In the genomic region with DNA sequence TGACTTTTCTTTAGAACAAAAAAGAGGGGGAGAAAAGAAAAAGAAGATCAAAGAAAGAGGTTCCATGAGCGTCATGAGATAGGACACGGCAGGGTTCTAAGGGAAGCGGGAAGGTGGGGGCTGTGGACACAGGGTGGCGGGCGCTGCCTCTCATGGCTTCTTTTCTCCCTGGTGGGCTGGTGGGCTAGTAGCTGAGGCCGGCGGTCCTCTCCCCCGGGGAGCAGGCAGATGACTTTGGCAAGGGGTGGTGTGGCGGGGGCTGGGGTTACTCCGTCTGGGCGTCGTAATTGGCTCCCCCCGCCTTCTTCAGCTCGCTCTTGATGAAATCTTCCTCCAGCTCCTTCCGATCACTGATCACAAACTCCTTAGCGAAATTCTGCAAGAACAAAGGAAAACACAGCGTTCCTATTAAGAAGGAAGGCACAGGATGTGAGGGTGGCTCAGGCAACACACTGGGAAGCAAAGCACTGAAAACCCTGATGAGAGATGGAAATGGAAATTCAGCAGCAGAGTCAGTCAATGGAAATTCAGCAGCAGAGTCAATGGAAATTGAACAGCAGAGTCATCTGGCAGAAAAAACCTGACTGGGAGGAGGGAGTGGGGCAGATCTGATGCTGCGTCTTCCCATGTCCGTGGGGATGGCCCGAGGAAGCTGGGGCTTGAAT, we compare ENCODE assay signal across 15 cellular contexts. TPM values are rescaled to one million over a fixed set of nuclear protein-coding genes. Genes with fewer than 3 reads are reported as not detected.
A peak's percentile ranks its signal among the peaks of the same experiment; 100 is the strongest.
DNase-seq lines count a peak whose midpoint lies in the region; ATAC-seq lines count a peak whose summit lies in the region.
"Had no signal": no experiment of that assay in that cellular context is flagged by ENCODE, and none has a peak within 500 bp of the region (broad histone marks: within the 10 kb centered on the region; RNA-seq: fewer than 3 reads in every experiment).

No MANE protein-coding gene starts in this region.

- H3K4me3 Mint-ChIP-seq in stimulated activated naive CD8-positive, alpha-beta T cell treated with anti-CD3 and anti-CD28 coated beads, Interleukin-15, amount 100 ng/mL, for 72 hours = no peak overlapping the region
- no peak overlapping the region for H3K4me3 Mint-ChIP-seq in activated T-helper 17 cell treated with anti-CD3 and anti-CD28 coated beads, Interleukin-2, amount 50 U/mL, for 72 hours
- H3K4me3 Mint-ChIP-seq in naive thymus-derived CD4-positive, alpha-beta T cell = no peak overlapping the region
- H3K4me3 Mint-ChIP-seq in activated CD4-positive, alpha-beta T cell treated with anti-CD3 and anti-CD28 coated beads, Interleukin-2, amount 10 ng/mL, durations not matched to agents 7 days and 5 days = no peak overlapping the region

- H3K27ac ChIP-seq in naive thymus-derived CD4-positive, alpha-beta T cell (ENCODE audit: low read depth, low read length) = no peak overlapping the region
- H3K27ac ChIP-seq: KMS-11, testis had no signal

- CTCF ChIA-PET in naive thymus-derived CD4-positive, alpha-beta T cell (lab: Charles Lee) = no interaction called here
- CTCF ChIA-PET in activated CD4-positive, alpha-beta T cell treated with anti-CD3 and anti-CD28 coated beads, Interleukin-2, amount 10 ng/mL, durations not matched to agents 7 days and 5 days (lab: Charles Lee) = interaction anchor here (1.7 to 1.8 kb wide), 2 partner anchors 12 to 14 kb away, joined by 3 read pairs; no protein-coding TSS in a partner anchor

- peak overlapping the region; percentile 42 to 85 for H3K27ac Mint-ChIP-seq in stimulated activated naive CD8-positive, alpha-beta T cell treated with anti-CD3 and anti-CD28 coated beads, Interleukin-15, amount 100 ng/mL, for 72 hours
- H3K27ac Mint-ChIP-seq in activated T-helper 17 cell treated with anti-CD3 and anti-CD28 coated beads, Interleukin-2, amount 50 U/mL, for 72 hours = peak overlapping the region; percentile 68
- H3K27ac Mint-ChIP-seq in naive thymus-derived CD4-positive, alpha-beta T cell = peak overlapping the region in 5 of 9 donors; percentile 39 to 81 (median 59)
- no peak overlapping the region for H3K27ac Mint-ChIP-seq in activated CD4-positive, alpha-beta T cell treated with anti-CD3 and anti-CD28 coated beads, Interleukin-2, amount 10 ng/mL, durations not matched to agents 7 days and 5 days

- H3K36me3 ChIP-seq in naive thymus-derived CD4-positive, alpha-beta T cell (ENCODE audit: control insufficient read depth in 2 of 3, insufficient read depth in 3 of 3, low read length in 3 of 3) = peaks cover 0 to 69% (median 23%) of the 10 kb centered on the region in 3 experiments

- intact Hi-C loops in naive thymus-derived CD4-positive, alpha-beta T cell (cut with micrococcal nuclease) = no loop called here

- H3K4me1 Mint-ChIP-seq in stimulated activated naive CD8-positive, alpha-beta T cell treated with anti-CD3 and anti-CD28 coated beads, Interleukin-15, amount 100 ng/mL, for 72 hours = peaks cover 35% of the 10 kb centered on the region
- H3K4me1 Mint-ChIP-seq in activated T-helper 17 cell treated with anti-CD3 and anti-CD28 coated beads, Interleukin-2, amount 50 U/mL, for 72 hours = peaks cover 5% of the 10 kb centered on the region
- peaks cover 12 to 49% (median 25%) of the 10 kb centered on the region in 7 donors for H3K4me1 Mint-ChIP-seq in naive thymus-derived CD4-positive, alpha-beta T cell
- H3K4me1 Mint-ChIP-seq in activated CD4-positive, alpha-beta T cell treated with anti-CD3 and anti-CD28 coated beads, Interleukin-2, amount 10 ng/mL, durations not matched to agents 7 days and 5 days = peaks cover 39% of the 10 kb centered on the region

- no peaks in the 10 kb centered on the region for H3K27me3 Mint-ChIP-seq in stimulated activated naive CD8-positive, alpha-beta T cell treated with anti-CD3 and anti-CD28 coated beads, Interleukin-15, amount 100 ng/mL, for 72 hours
- no peaks in the 10 kb centered on the region for H3K27me3 Mint-ChIP-seq in activated T-helper 17 cell treated with anti-CD3 and anti-CD28 coated beads, Interleukin-2, amount 50 U/mL, for 72 hours
- H3K27me3 Mint-ChIP-seq in naive thymus-derived CD4-positive, alpha-beta T cell = no peaks in the 10 kb centered on the region
- H3K27me3 Mint-ChIP-seq in activated CD4-positive, alpha-beta T cell treated with anti-CD3 and anti-CD28 coated beads, Interleukin-2, amount 10 ng/mL, durations not matched to agents 7 days and 5 days = no peaks in the 10 kb centered on the region

- peaks cover 0 to 10% (median 7%) of the 10 kb centered on the region in 3 experiments for H3K9me3 ChIP-seq in naive thymus-derived CD4-positive, alpha-beta T cell (ENCODE audit: control insufficient read depth in 2 of 3, low read length in 3 of 3)
- H3K9me3 ChIP-seq: testis had no signal

- DNase-seq in stimulated activated naive CD8-positive, alpha-beta T cell treated with anti-CD3 and anti-CD28 coated beads, Interleukin-15, amount 100 ng/mL, for 72 hours = no peak
- DNase-seq in stimulated activated naive CD8-positive, alpha-beta T cell treated with anti-CD3 and anti-CD28 coated beads, Interleukin-15, Interleukin-2, amounts not matched to agents 100 U/mL and 50 U/mL, for 24 hours = no peak
- no peak for DNase-seq in naive thymus-derived CD4-positive, alpha-beta T cell
- no peak for DNase-seq in NAMALWA (ENCODE audit: low spot score)
- no peak for DNase-seq in NCI-H82 treated with DMSO at 0.1 percent for 48 hours (lab: John Stamatoyannopoulos, UW; ENCODE audit: unreplicated experiment)
- no peak for DNase-seq in activated CD4-positive, alpha-beta T cell treated with anti-CD3 and anti-CD28 coated beads, Interleukin-2, amount 10 ng/mL, durations not matched to agents 7 days and 5 days
- DNase-seq: dermis blood vessel endothelial cell; NCI-H187 treated with DMSO at 0.1 percent for 48 hours; NCI-H446; RPMI8226; stimulated activated CD8-positive, alpha-beta memory T cell treated with anti-CD3 and anti-CD28 coated beads, Interleukin-4, amount 100 ng/mL, for 48 hours; testis had no signal

- POLR2A ChIA-PET in naive thymus-derived CD4-positive, alpha-beta T cell (lab: Charles Lee) = interaction anchor here (1.9 kb wide), 1 partner anchor 13 kb away, joined by 7 read pairs; no protein-coding TSS in a partner anchor
- POLR2A ChIA-PET in activated CD4-positive, alpha-beta T cell treated with anti-CD3 and anti-CD28 coated beads, Interleukin-2, amount 10 ng/mL, durations not matched to agents 7 days and 5 days (lab: Charles Lee) = no interaction called here

- H3K9me3 Mint-ChIP-seq in stimulated activated naive CD8-positive, alpha-beta T cell treated with anti-CD3 and anti-CD28 coated beads, Interleukin-15, amount 100 ng/mL, for 72 hours = peaks cover 11 to 21% of the 10 kb centered on the region in 2 donors
- H3K9me3 Mint-ChIP-seq in activated T-helper 17 cell treated with anti-CD3 and anti-CD28 coated beads, Interleukin-2, amount 50 U/mL, for 72 hours = no peaks in the 10 kb centered on the region
- peaks cover 0 to 19% (median 9%) of the 10 kb centered on the region in 11 donors for H3K9me3 Mint-ChIP-seq in naive thymus-derived CD4-positive, alpha-beta T cell
- peaks cover 15% of the 10 kb centered on the region for H3K9me3 Mint-ChIP-seq in activated CD4-positive, alpha-beta T cell treated with anti-CD3 and anti-CD28 coated beads, Interleukin-2, amount 10 ng/mL, durations not matched to agents 7 days and 5 days

- no peak overlapping the region for H3K4me3 ChIP-seq in naive thymus-derived CD4-positive, alpha-beta T cell (ENCODE audit: low read length)
- H3K4me3 ChIP-seq: testis had no signal

- no peak for ATAC-seq in stimulated activated naive CD8-positive, alpha-beta T cell treated with anti-CD3 and anti-CD28 coated beads, Interleukin-15, amount 100 ng/mL, for 72 hours
- no peak for ATAC-seq in stimulated activated naive CD8-positive, alpha-beta T cell treated with anti-CD3 and anti-CD28 coated beads, Interleukin-15, Interleukin-2, amounts not matched to agents 100 U/mL and 50 U/mL, for 24 hours
- no peak for ATAC-seq in activated T-helper 17 cell treated with anti-CD3 and anti-CD28 coated beads, Interleukin-2, amount 50 U/mL, for 72 hours (replicated peaks)
- ATAC-seq in naive thymus-derived CD4-positive, alpha-beta T cell = no peak
- no peak for ATAC-seq in HG03039 (IDR thresholded peaks at IDR 0.05; ENCODE audit: unreplicated experiment)

- peaks cover 0 to 6% of the 10 kb centered on the region in 2 donors for H3K4me1 ChIP-seq in naive thymus-derived CD4-positive, alpha-beta T cell (ENCODE audit: control insufficient read depth in 2 of 2, insufficient read depth in 2 of 2, low read length in 2 of 2)
- H3K4me1 ChIP-seq: testis had no signal

- H3K27me3 ChIP-seq in naive thymus-derived CD4-positive, alpha-beta T cell (ENCODE audit: control insufficient read depth in 2 of 2, insufficient read depth in 2 of 2, low read length in 2 of 2) = no peaks in the 10 kb centered on the region
- H3K27me3 ChIP-seq: testis had no signal

- peaks cover 86% of the 10 kb centered on the region for H3K36me3 Mint-ChIP-seq in activated T-helper 17 cell treated with anti-CD3 and anti-CD28 coated beads, Interleukin-2, amount 50 U/mL, for 72 hours (ENCODE audit: low read depth)
- H3K36me3 Mint-ChIP-seq in naive thymus-derived CD4-positive, alpha-beta T cell = peaks cover 13 to 70% (median 35%) of the 10 kb centered on the region in 5 donors
- peaks cover 85% of the 10 kb centered on the region for H3K36me3 Mint-ChIP-seq in activated CD4-positive, alpha-beta T cell treated with anti-CD3 and anti-CD28 coated beads, Interleukin-2, amount 10 ng/mL, durations not matched to agents 7 days and 5 days (ENCODE audit: low read depth)

RNA-seq across cellular contexts. Expression of gene COTL1, which starts 51.2 kb away (rescaled TPM):
- 100 to 1,000 TPM; 250 to 505 TPM for total RNA-seq in activated T-helper 17 cell treated with anti-CD3 and anti-CD28 coated beads, Interleukin-2, amount 50 U/mL, for 72 hours
- total RNA-seq in naive thymus-derived CD4-positive, alpha-beta T cell = 100 to 1,000 TPM in 3 of 5 experiments, 10 to 100 TPM in 2; 84.2 to 704 (median 172) TPM
- polyA plus RNA-seq in naive thymus-derived CD4-positive, alpha-beta T cell = 100 to 1,000 TPM; 268 to 344 TPM
- 100 to 1,000 TPM; 780 to 845 TPM for total RNA-seq in activated CD4-positive, alpha-beta T cell treated with anti-CD3 and anti-CD28 coated beads, Interleukin-2, amount 10 ng/mL, durations not matched to agents 7 days and 5 days
